In the genomic region with DNA sequence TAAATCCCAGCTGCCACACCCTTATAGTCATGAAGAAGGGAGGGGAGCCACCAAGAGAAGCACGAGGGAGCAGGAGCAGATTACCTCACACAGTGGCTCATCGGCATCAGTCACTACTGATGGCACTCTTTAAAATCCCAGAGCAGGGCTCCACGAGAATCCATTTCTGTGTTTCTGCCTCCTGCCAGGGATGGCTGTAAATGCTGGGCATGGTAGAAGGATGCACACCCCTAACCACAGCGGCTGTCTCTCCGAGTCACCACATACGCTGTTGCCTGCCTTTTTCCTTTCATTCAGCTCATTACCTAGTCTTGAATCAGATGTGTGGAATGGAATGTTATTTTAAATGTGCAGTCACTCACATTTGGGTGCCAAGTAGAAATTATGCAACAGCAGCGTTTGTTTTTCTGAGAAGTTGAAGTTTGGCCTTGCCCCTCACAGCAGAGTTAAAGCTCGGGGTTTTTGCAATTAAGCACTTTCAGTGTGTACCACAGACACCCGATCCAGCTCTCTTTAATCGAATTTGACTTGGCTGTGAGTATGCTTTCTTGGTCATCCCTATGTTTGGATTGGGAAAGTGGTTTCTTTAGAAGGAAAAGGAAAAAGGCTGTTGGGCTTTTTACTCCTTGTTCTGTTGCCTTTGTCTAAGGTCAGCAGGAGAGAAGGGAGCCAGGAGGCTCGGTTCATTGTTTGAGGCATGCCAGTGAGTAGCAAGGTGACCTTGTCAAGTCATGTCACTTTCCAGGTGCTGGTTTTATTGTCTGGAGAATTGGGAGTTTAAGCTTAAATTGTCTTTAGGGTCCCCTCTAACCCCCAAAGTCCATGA, we compare ENCODE assay signal across 10 cellular contexts.
DNase-seq lines count a peak whose midpoint lies in the region; ATAC-seq and TF ChIP-seq lines count a peak whose summit lies in the region.
"Had no signal": no experiment of that assay in that cellular context is flagged by ENCODE, and none has a peak within 500 bp of the region (broad histone marks: within the 10 kb centered on the region; RNA-seq: fewer than 3 reads in every experiment).

No MANE protein-coding gene starts in this region.

- H3K9me3 ChIP-seq in esophagus muscularis mucosa (no peaks in the 10 kb centered on the region), mucosa of descending colon (no peaks in the 10 kb centered on the region)

- TF ChIP-seq POLR2A in esophagus muscularis mucosa (IDR thresholded peaks at IDR 0.05; ENCODE audit: low read depth) = no peak

- H3K36me3 ChIP-seq in esophagus muscularis mucosa (peaks cover 0 to 50% (median 26%) of the 10 kb centered on the region in 4 donors), mucosa of descending colon (ENCODE audit: low read depth) (no peaks in the 10 kb centered on the region)

- H3K4me3 ChIP-seq in esophagus muscularis mucosa = peak overlapping the region; percentile 17 to 32 (median 23)
- no peak overlapping the region for H3K4me3 ChIP-seq in mucosa of descending colon

- TF ChIP-seq CTCF in esophagus muscularis mucosa (IDR thresholded peaks at IDR 0.05) = peak in 1 of 3 experiments; percentile 5
- TF ChIP-seq CTCF in mucosa of descending colon (IDR thresholded peaks at IDR 0.05) = no peak

- WGBS in esophagus muscularis mucosa = 28% methylated on average over 10 of the region's 11 CpGs

- ATAC-seq in mucosa of descending colon (peak; percentile 61), HG02884 (IDR thresholded peaks at IDR 0.05; ENCODE audit: unreplicated experiment) (no peak), HG03280 (IDR thresholded peaks at IDR 0.05; ENCODE audit: unreplicated experiment) (no peak), HG03520 (IDR thresholded peaks at IDR 0.05; ENCODE audit: unreplicated experiment) (no peak)

- peak; percentile 36 for DNase-seq in NCI-H82 (lab: John Stamatoyannopoulos, UW)
- DNase-seq in NCI-H82 treated with DMSO at 0.1 percent for 48 hours (lab: John Stamatoyannopoulos, UW; ENCODE audit: unreplicated experiment) = no peak
- DNase-seq in esophagus muscularis mucosa (ENCODE audit: extremely low spot score) = peak; percentile 94
- peak in 1 of 3 donors; percentile 31 for DNase-seq in mucosa of descending colon
- no peak for DNase-seq in NAMALWA (ENCODE audit: low spot score)
- DNase-seq: activated naive CD4-positive, alpha-beta T cell treated with anti-CD3 and anti-CD28 coated beads for 36 hours; OCI-M1 had no signal

- intact Hi-C loops in esophagus muscularis mucosa (cut with DNase I) (no loop called here), mucosa of descending colon (cut with DNase I, micrococcal nuclease) (no loop called here)

- H3K4me1 ChIP-seq in esophagus muscularis mucosa (peaks cover 15 to 39% (median 36%) of the 10 kb centered on the region in 4 donors), mucosa of descending colon (ENCODE audit: low read depth) (no peaks in the 10 kb centered on the region)

- no peak for TF ChIP-seq EP300 in esophagus muscularis mucosa (IDR thresholded peaks at IDR 0.05)

- H3K27me3 ChIP-seq in esophagus muscularis mucosa = no peaks in the 10 kb centered on the region

- peak overlapping the region; percentile 77 to 83 (median 80) for H3K27ac ChIP-seq in esophagus muscularis mucosa (replicated peaks in 1 of 4)

Comparison
In these comparisons a context has a peak if more than half of its experiments do, and no peak if none do; other contexts are left out.
1. DNase-seq: peak in NCI-H82 (single experiment) and esophagus muscularis mucosa (single experiment); none in NCI-H82 treated with DMSO at 0.1 percent for 48 hours (single experiment) and NAMALWA (single experiment).